Comparison of ENCODE assay signal across 22 cellular contexts in genomic region chr5:172505403-172505759, GRCh38. TPM values are rescaled to one million over a fixed set of nuclear protein-coding genes. Genes with fewer than 3 reads are reported as not detected.
DNase-seq lines count a peak whose midpoint lies in the region; ATAC-seq and TF ChIP-seq lines count a peak whose summit lies in the region.
"Had no signal": no experiment of that assay in that cellular context is flagged by ENCODE, and none has a peak within 500 bp of the region (broad histone marks: within the 10 kb centered on the region; RNA-seq: fewer than 3 reads in every experiment).

No MANE protein-coding gene starts in this region.

- POLR2A ChIA-PET in activated CD8-positive, alpha-beta T cell treated with anti-CD3 and anti-CD28 coated beads, Interleukin-2, amount 10 ng/mL, durations not matched to agents 7 days and 5 days (lab: Charles Lee) = no interaction called here
- POLR2A ChIA-PET in activated CD8-positive, alpha-beta T cell treated with anti-CD3 and anti-CD28 coated beads for 36 hours (lab: Charles Lee) = no interaction called here
- POLR2A ChIA-PET in PC-9 (lab: Charles Lee; ENCODE audit: unreplicated experiment) = no interaction called here

- H3K27me3 ChIP-seq in colonic mucosa = no peaks in the 10 kb centered on the region
- no peaks in the 10 kb centered on the region for H3K27me3 ChIP-seq in testis
- peaks cover 39% of the 10 kb centered on the region for H3K27me3 ChIP-seq in PC-9 (ENCODE audit: insufficient read depth, low read depth)
- H3K27me3 ChIP-seq: BE2C, thyroid gland had no signal

- no peak for ATAC-seq in activated CD8-positive, alpha-beta T cell treated with anti-CD3 and anti-CD28 coated beads, Interleukin-2, amount 10 ng/mL, durations not matched to agents 7 days and 5 days
- ATAC-seq in activated CD8-positive, alpha-beta T cell treated with anti-CD3 and anti-CD28 coated beads for 36 hours = no peak
- ATAC-seq: SK-N-SH treated with all-trans-retinoic acid at 6 μM for 48 hours; stimulated activated memory B cell treated with anti-CD40 and anti-IgM and Interleukin-4, amounts not matched to agents 10 μg/mL and 1 μg/mL and 100 μg/mL, for 72 hours had no signal

- no peak overlapping the region for H3K27ac Mint-ChIP-seq in activated CD8-positive, alpha-beta T cell treated with anti-CD3 and anti-CD28 coated beads, Interleukin-2, amount 10 ng/mL, durations not matched to agents 7 days and 5 days
- no peak overlapping the region for H3K27ac Mint-ChIP-seq in activated CD8-positive, alpha-beta T cell treated with anti-CD3 and anti-CD28 coated beads for 36 hours
- peak overlapping the region; percentile 40 for H3K27ac Mint-ChIP-seq in neural crest cell (ENCODE audit: unreplicated experiment)
- H3K27ac Mint-ChIP-seq: activated naive CD8-positive, alpha-beta T cell; stimulated activated memory B cell treated with anti-CD40 and anti-IgM and Interleukin-4, amounts not matched to agents 10 μg/mL and 1 μg/mL and 100 μg/mL, for 72 hours; T-helper 2 cell treated with Interferon-gamma antibody and Interleukin-4, amounts not matched to agents 5 μg/mL and 100 μg/mL, for 36 hours had no signal

- no peaks in the 10 kb centered on the region for H3K79me2 ChIP-seq in PC-9 (ENCODE audit: low read depth)

- no peaks in the 10 kb centered on the region for H3K36me3 Mint-ChIP-seq in activated CD8-positive, alpha-beta T cell treated with anti-CD3 and anti-CD28 coated beads, Interleukin-2, amount 10 ng/mL, durations not matched to agents 7 days and 5 days (ENCODE audit: low read depth)
- H3K36me3 Mint-ChIP-seq in activated CD8-positive, alpha-beta T cell treated with anti-CD3 and anti-CD28 coated beads for 36 hours (ENCODE audit: low read depth) = no peaks in the 10 kb centered on the region
- no peaks in the 10 kb centered on the region for H3K36me3 Mint-ChIP-seq in neural crest cell (ENCODE audit: low read depth)
- H3K36me3 Mint-ChIP-seq: activated naive CD8-positive, alpha-beta T cell; stimulated activated memory B cell treated with anti-CD40 and anti-IgM and Interleukin-4, amounts not matched to agents 10 μg/mL and 1 μg/mL and 100 μg/mL, for 72 hours had no signal

- H3K36me3 ChIP-seq in colonic mucosa = no peaks in the 10 kb centered on the region
- H3K36me3 ChIP-seq in testis (ENCODE audit: low read depth, missing control alignments) = no peaks in the 10 kb centered on the region
- no peaks in the 10 kb centered on the region for H3K36me3 ChIP-seq in PC-9 (ENCODE audit: low read depth)
- H3K36me3 ChIP-seq: BE2C, thyroid gland had no signal

- H3K27ac ChIP-seq in colonic mucosa = no peak overlapping the region
- H3K27ac ChIP-seq in testis = no peak overlapping the region
- H3K27ac ChIP-seq in PC-9 = no peak overlapping the region
- H3K27ac ChIP-seq: thyroid gland had no signal

- BruUV-seq in PC-9 (replicated peaks; lab: Mats Ljungman, UMichigan) = no TSS peak

- no peak overlapping the region for H3K4me3 Mint-ChIP-seq in activated CD8-positive, alpha-beta T cell treated with anti-CD3 and anti-CD28 coated beads, Interleukin-2, amount 10 ng/mL, durations not matched to agents 7 days and 5 days
- no peak overlapping the region for H3K4me3 Mint-ChIP-seq in activated CD8-positive, alpha-beta T cell treated with anti-CD3 and anti-CD28 coated beads for 36 hours
- H3K4me3 Mint-ChIP-seq in neural crest cell = no peak overlapping the region
- H3K4me3 Mint-ChIP-seq: activated naive CD8-positive, alpha-beta T cell; stimulated activated memory B cell treated with anti-CD40 and anti-IgM and Interleukin-4, amounts not matched to agents 10 μg/mL and 1 μg/mL and 100 μg/mL, for 72 hours; T-helper 2 cell treated with Interferon-gamma antibody and Interleukin-4, amounts not matched to agents 5 μg/mL and 100 μg/mL, for 36 hours had no signal

- no peaks in the 10 kb centered on the region for H4K20me1 ChIP-seq in PC-9 (ENCODE audit: insufficient read depth)

- H3K4me1 ChIP-seq in colonic mucosa = peaks cover 12% of the 10 kb centered on the region
- H3K4me1 ChIP-seq in testis = peaks cover 14% of the 10 kb centered on the region
- H3K4me1 ChIP-seq in PC-9 (replicated peaks; ENCODE audit: insufficient read depth) = no peaks in the 10 kb centered on the region
- H3K4me1 ChIP-seq: BE2C had no signal

- H3K9me3 Mint-ChIP-seq in activated CD8-positive, alpha-beta T cell treated with anti-CD3 and anti-CD28 coated beads, Interleukin-2, amount 10 ng/mL, durations not matched to agents 7 days and 5 days (ENCODE audit: insufficient read depth) = no peaks in the 10 kb centered on the region
- H3K9me3 Mint-ChIP-seq in activated CD8-positive, alpha-beta T cell treated with anti-CD3 and anti-CD28 coated beads for 36 hours = no peaks in the 10 kb centered on the region
- H3K9me3 Mint-ChIP-seq in neural crest cell = no peaks in the 10 kb centered on the region
- H3K9me3 Mint-ChIP-seq: stimulated activated memory B cell treated with anti-CD40 and anti-IgM and Interleukin-4, amounts not matched to agents 10 μg/mL and 1 μg/mL and 100 μg/mL, for 72 hours; T-helper 2 cell treated with Interferon-gamma antibody and Interleukin-4, amounts not matched to agents 5 μg/mL and 100 μg/mL, for 36 hours had no signal

- peaks cover 3% of the 10 kb centered on the region for H3K27me3 Mint-ChIP-seq in activated CD8-positive, alpha-beta T cell treated with anti-CD3 and anti-CD28 coated beads, Interleukin-2, amount 10 ng/mL, durations not matched to agents 7 days and 5 days (ENCODE audit: low read depth)
- H3K27me3 Mint-ChIP-seq in activated CD8-positive, alpha-beta T cell treated with anti-CD3 and anti-CD28 coated beads for 36 hours = peaks cover 12% of the 10 kb centered on the region
- H3K27me3 Mint-ChIP-seq in neural crest cell (ENCODE audit: low read depth) = peaks cover 4% of the 10 kb centered on the region

- no peak overlapping the region for H3K4me2 ChIP-seq in PC-9

- WGBS in testis, 2 donors = 75 to 82% methylated on average over 8 of the region's 8 CpGs

- H3K9me3 ChIP-seq in colonic mucosa = no peaks in the 10 kb centered on the region
- H3K9me3 ChIP-seq in testis = no peaks in the 10 kb centered on the region
- no peaks in the 10 kb centered on the region for H3K9me3 ChIP-seq in PC-9 (ENCODE audit: insufficient read depth, low read depth)
- H3K9me3 ChIP-seq: BE2C, thyroid gland had no signal

- H2AFZ ChIP-seq in PC-9 = no peak overlapping the region

- DNase-seq in activated CD8-positive, alpha-beta T cell treated with anti-CD3 and anti-CD28 coated beads, Interleukin-2, amount 10 ng/mL, durations not matched to agents 7 days and 5 days = peak; percentile 10
- no peak for DNase-seq in activated CD8-positive, alpha-beta T cell treated with anti-CD3 and anti-CD28 coated beads for 36 hours
- DNase-seq in colonic mucosa = peak; percentile 11
- no peak for DNase-seq in neural crest cell (ENCODE audit: low read depth, low spot score)
- peak; percentile 6 for DNase-seq in testis
- no peak for DNase-seq in PC-9
- DNase-seq in kidney tubule cell (ENCODE audit: low spot score) = no peak
- DNase-seq in NOMO-1 (lab: John Stamatoyannopoulos, UW; ENCODE audit: unreplicated experiment in 2 of 2) = no peak
- DNase-seq: BE2C; cerebellar nuclear complex; effector memory CD4-positive, alpha-beta T cell; HCEC 1CT; Karpas-422; mammary epithelial cell; NCI-H1092; NCI-H2081; nucleus accumbens; thyroid gland had no signal

- no peaks in the 10 kb centered on the region for H3K9me2 ChIP-seq in PC-9 (ENCODE audit: insufficient read depth)

- no peak overlapping the region for H3K4me3 ChIP-seq in colonic mucosa
- no peak overlapping the region for H3K4me3 ChIP-seq in testis
- H3K4me3 ChIP-seq in PC-9 = no peak overlapping the region
- H3K4me3 ChIP-seq: thyroid gland had no signal

- TF ChIP-seq POLR2A in testis (IDR thresholded peaks at IDR 0.05) = no peak

- H3K4me1 Mint-ChIP-seq in activated CD8-positive, alpha-beta T cell treated with anti-CD3 and anti-CD28 coated beads, Interleukin-2, amount 10 ng/mL, durations not matched to agents 7 days and 5 days (ENCODE audit: low read depth) = no peaks in the 10 kb centered on the region
- no peaks in the 10 kb centered on the region for H3K4me1 Mint-ChIP-seq in activated CD8-positive, alpha-beta T cell treated with anti-CD3 and anti-CD28 coated beads for 36 hours (ENCODE audit: low read depth)
- peaks cover 42% of the 10 kb centered on the region for H3K4me1 Mint-ChIP-seq in neural crest cell
- H3K4me1 Mint-ChIP-seq: stimulated activated memory B cell treated with anti-CD40 and anti-IgM and Interleukin-4, amounts not matched to agents 10 μg/mL and 1 μg/mL and 100 μg/mL, for 72 hours had no signal

- TF ChIP-seq CTCF in activated CD8-positive, alpha-beta T cell treated with anti-CD3 and anti-CD28 coated beads for 36 hours (IDR thresholded peaks at IDR 0.05) = no peak
- TF ChIP-seq CTCF in colonic mucosa (IDR thresholded peaks at IDR 0.05) (no peak), neural crest cell (conservative IDR thresholded peaks at IDR 0.05) (no peak), testis (IDR thresholded peaks at IDR 0.05) (no peak), PC-9 (conservative IDR thresholded peaks at IDR 0.05) (no peak)

- no peak overlapping the region for H3K9ac ChIP-seq in colonic mucosa (ENCODE audit: low read depth in 2 of 2, low read length in 2 of 2)

- no peaks in the 10 kb centered on the region for H3F3A ChIP-seq in PC-9 (ENCODE audit: insufficient read depth, low read depth)

- CTCF ChIA-PET in activated CD8-positive, alpha-beta T cell treated with anti-CD3 and anti-CD28 coated beads, Interleukin-2, amount 10 ng/mL, durations not matched to agents 7 days and 5 days (lab: Charles Lee) = no interaction called here
- CTCF ChIA-PET in activated CD8-positive, alpha-beta T cell treated with anti-CD3 and anti-CD28 coated beads for 36 hours (lab: Charles Lee) = no interaction called here
- CTCF ChIA-PET in PC-9 (lab: Charles Lee) = no interaction called here

- intact Hi-C loops in activated CD8-positive, alpha-beta T cell treated with anti-CD3 and anti-CD28 coated beads for 36 hours (cut with micrococcal nuclease) = no loop called here
- intact Hi-C loops in colonic mucosa (cut with DNase I) (no loop called here), testis (cut with DNase I; ENCODE audit: low total_unique reads) (no loop called here), PC-9 (cut with micrococcal nuclease; ENCODE audit: unreplicated experiment) (no loop called here)

RNA-seq across cellular contexts. Expression of gene SH3PXD2B, which starts 51.1 kb away (rescaled TPM):
- under 1 TPM; 0.21 to 0.23 TPM for total RNA-seq in activated CD8-positive, alpha-beta T cell treated with anti-CD3 and anti-CD28 coated beads, Interleukin-2, amount 10 ng/mL, durations not matched to agents 7 days and 5 days
- total RNA-seq in activated CD8-positive, alpha-beta T cell treated with anti-CD3 and anti-CD28 coated beads for 36 hours = under 1 TPM; 0.38 to 0.47 TPM
- total RNA-seq in colonic mucosa = 10 to 100 TPM; 12.2 to 13.2 TPM
- 86.1 and 89.1 TPM in 2 replicates for total RNA-seq in neural crest cell
- total RNA-seq in testis = 10 to 100 TPM; 18.3 to 29.4 TPM
- 20.2 TPM for polyA plus RNA-seq in testis (ENCODE audit: insufficient read depth, low read depth, low replicate concordance)
- 26.1 and 29.3 TPM in 2 replicates for total RNA-seq in PC-9 (2021)

Comparison
In these comparisons a context has a peak if more than half of its experiments do, and no peak if none do; other contexts are left out.
1. DNase-seq: peak in activated CD8-positive, alpha-beta T cell treated with anti-CD3 and anti-CD28 coated beads, Interleukin-2, amount 10 ng/mL, durations not matched to agents 7 days and 5 days (single experiment), colonic mucosa (single experiment) and testis (single experiment); none in activated CD8-positive, alpha-beta T cell treated with anti-CD3 and anti-CD28 coated beads for 36 hours (single experiment), neural crest cell (single experiment), PC-9 (0 of 2), kidney tubule cell (single experiment) and NOMO-1 (0 of 2).
2. RNA of gene SH3PXD2B, which starts 51.1 kb away (total RNA-seq): 86.1 to 89.1 TPM in neural crest cell, 18.3 to 29.4 TPM in testis, 26.1 to 29.3 TPM in PC-9 and 12.2 to 13.2 TPM in colonic mucosa; 0.38 to 0.47 TPM in activated CD8-positive, alpha-beta T cell treated with anti-CD3 and anti-CD28 coated beads for 36 hours and 0.21 to 0.23 TPM in activated CD8-positive, alpha-beta T cell treated with anti-CD3 and anti-CD28 coated beads, Interleukin-2, amount 10 ng/mL, durations not matched to agents 7 days and 5 days; every median in the first group is over 4 times any median in the second.